ENCODE assay signal across 34 cellular contexts in the genomic region with DNA sequence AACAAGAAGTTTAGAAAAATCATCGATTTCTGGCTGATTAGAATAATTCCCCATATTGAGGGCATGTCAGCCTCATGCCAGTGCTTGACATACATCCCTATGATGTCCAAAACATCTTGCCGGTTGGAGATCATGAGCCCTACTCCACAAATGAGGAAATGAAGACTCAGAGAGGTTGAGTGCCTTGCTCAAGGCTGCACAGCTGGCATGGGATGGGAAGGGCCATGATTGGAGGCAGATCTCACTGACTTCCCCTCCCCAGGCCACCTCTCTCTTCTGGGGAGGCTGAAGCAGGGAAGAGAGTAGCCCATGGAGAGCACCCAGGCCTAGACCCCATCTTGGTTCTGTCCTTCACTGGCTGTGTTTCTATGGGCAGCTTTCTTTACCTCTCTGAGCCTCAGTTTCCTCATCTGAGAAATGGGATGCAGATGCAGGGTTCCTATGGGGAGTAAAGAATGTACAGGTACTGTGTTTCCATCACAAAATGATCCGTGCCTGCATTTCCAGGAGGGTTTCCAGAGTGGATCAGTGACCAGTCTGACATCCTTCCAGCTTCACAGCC.
"Had no signal": no experiment of that assay in that cellular context is flagged by ENCODE, and none has a peak within 500 bp of the region (broad histone marks: within the 10 kb centered on the region; RNA-seq: fewer than 3 reads in every experiment).

No MANE protein-coding gene starts in this region.

- ATAC-seq: activated CD8-positive, alpha-beta T cell treated with anti-CD3 and anti-CD28 coated beads for 36 hours; activated naive CD4-positive, alpha-beta T cell treated with anti-CD3 and anti-CD28 coated beads, Interleukin-2, amount 50 U/mL, for 72 hours; activated T-cell treated with anti-CD3 and anti-CD28 coated beads, Interleukin-2, amount 50 U/mL, for 4 hours; activated T-cell treated with anti-CD3 and anti-CD28 coated beads, Interleukin-2, amount 50 U/mL, for 72 hours; activated T-helper 17 cell treated with anti-CD3 and anti-CD28 coated beads, Interleukin-2, amount 50 U/mL, for 72 hours; body of pancreas had no signal

- DNase-seq: activated B cell treated with CpG ODN at 0.5 μM for 24 hours; activated CD4-positive, alpha-beta memory T cell treated with anti-CD3 and anti-CD28 coated beads for 36 hours; activated CD4-positive, alpha-beta T cell treated with anti-CD3 and anti-CD28 coated beads for 4 hours; activated CD4-positive, alpha-beta T cell treated with anti-CD3 and anti-CD28 coated beads, Interleukin-2, amount 10 ng/mL, durations not matched to agents 24 days and 14 days; activated CD4-positive, alpha-beta T cell treated with anti-CD3 and anti-CD28 coated beads, Interleukin-2, amount 50 U/mL, for 1 hour; activated CD4-positive, alpha-beta T cell treated with anti-CD3 and anti-CD28 coated beads, Interleukin-2, amount 50 U/mL, for 4 hours; activated CD4-positive, CD25-positive, alpha-beta regulatory T cell treated with anti-CD3 and anti-CD28 coated beads, Interleukin-2, amount 50 U/mL, for 72 hours; activated CD8-positive, alpha-beta memory T cell treated with anti-CD3 and anti-CD28 coated beads, Interleukin-2, amount 50 U/mL, for 4 hours; activated CD8-positive, alpha-beta T cell treated with anti-CD3 and anti-CD28 coated beads for 36 hours; activated effector memory CD4-positive, alpha-beta T cell treated with anti-CD3 and anti-CD28 coated beads, Interleukin-2, amount 50 U/mL, for 16 hours; activated gamma-delta T cell treated with Interleukin-2 at 50 U/mL for 16 hours; activated naive CD4-positive, alpha-beta T cell; activated naive CD4-positive, alpha-beta T cell treated with anti-CD3 and anti-CD28 coated beads for 36 hours; activated naive CD4-positive, alpha-beta T cell treated with anti-CD3 and anti-CD28 coated beads, Interleukin-2, amount 50 U/mL, for 16 hours; activated naive CD8-positive, alpha-beta T cell treated with anti-CD3 and anti-CD28 coated beads for 36 hours; activated T-cell treated with anti-CD3 and anti-CD28 coated beads for 4 hours; activated T-cell treated with anti-CD3 and anti-CD28 coated beads, Interleukin-2, amount 50 U/mL, for 1 hour; activated T-cell treated with anti-CD3 and anti-CD28 coated beads, Interleukin-2, amount 50 U/mL, for 4 hours; activated T-cell treated with anti-CD3 and anti-CD28 coated beads, Interleukin-2, amount 50 U/mL, for 72 hours; adrenal gland; amniotic stem cell; body of pancreas; brain microvascular endothelial cell; caudate nucleus; cerebellar nuclear complex; T-helper 2 cell; T-helper 9 cell had no signal

- H3K27ac ChIP-seq: adrenal gland, body of pancreas, brain microvascular endothelial cell, breast epithelium, cardiac muscle cell, VCaP had no signal

- FAIRE-seq: astrocyte, TTC549 had no signal

- H3K36me3 ChIP-seq: adrenal gland, brain microvascular endothelial cell, breast epithelium, cardiac muscle cell had no signal

- H3K4me1 ChIP-seq: adrenal gland, body of pancreas, breast epithelium had no signal

- H3K27me3 ChIP-seq: body of pancreas, brain microvascular endothelial cell, breast epithelium, cardiac muscle cell had no signal

- H3K4me3 ChIP-seq: adrenal gland, body of pancreas, breast epithelium, cardiac muscle cell had no signal

- H3K9me3 ChIP-seq: adrenal gland, body of pancreas, breast epithelium had no signal
